9 cellular contexts compared by ENCODE assay signal in genomic region chr13:113837554-113838355, GRCh38. TPM values are rescaled to one million over a fixed set of nuclear protein-coding genes. Genes with fewer than 3 reads are reported as not detected.
DNase-seq lines count a peak whose midpoint lies in the region; ATAC-seq and TF ChIP-seq lines count a peak whose summit lies in the region.
"Had no signal": no experiment of that assay in that cellular context is flagged by ENCODE, and none has a peak within 500 bp of the region (broad histone marks: within the 10 kb centered on the region; RNA-seq: fewer than 3 reads in every experiment).

No MANE protein-coding gene starts in this region.

- peaks cover 0 to 9% of the 10 kb centered on the region in 2 donors for H3K27me3 Mint-ChIP-seq in effector memory CD8-positive, alpha-beta T cell
- H3K27me3 Mint-ChIP-seq: CD4-positive, CD25-positive, alpha-beta regulatory T cell had no signal

- no peak overlapping the region for H3K4me3 ChIP-seq in lung
- H3K4me3 ChIP-seq in thymus (ENCODE audit: low read length), result no peak overlapping the region

- H3K9me3 ChIP-seq in lung (ENCODE audit: control insufficient read depth in 2 of 2, insufficient read depth in 1 of 2, low read length in 1 of 2) (no peaks in the 10 kb centered on the region), thymus (ENCODE audit: control insufficient read depth) (peaks cover 1% of the 10 kb centered on the region)

- DNase-seq in NCI-H146 (lab: John Stamatoyannopoulos, UW) (peak; percentile 37), NCI-H146 treated with DMSO at 0.1 percent for 48 hours (lab: John Stamatoyannopoulos, UW; ENCODE audit: unreplicated experiment) (no peak), NOMO-1 treated with dmso at 0.1 percent for 144 hours (lab: John Stamatoyannopoulos, UW; ENCODE audit: unreplicated experiment) (peak; percentile 29), lung (ENCODE audit: low spot score) (peak; percentile 84)
- DNase-seq in effector memory CD8-positive, alpha-beta T cell, result no peak
- DNase-seq: CD4-positive, CD25-positive, alpha-beta regulatory T cell had no signal

- peaks cover 13 to 14% of the 10 kb centered on the region in 2 donors for H3K4me1 Mint-ChIP-seq in effector memory CD8-positive, alpha-beta T cell (ENCODE audit: low read depth in 2 of 2)

- H3K4me3 Mint-ChIP-seq in effector memory CD8-positive, alpha-beta T cell, result no peak overlapping the region
- H3K4me3 Mint-ChIP-seq: CD4-positive, CD25-positive, alpha-beta regulatory T cell had no signal

- no peak for ATAC-seq in effector memory CD8-positive, alpha-beta T cell (replicated peaks)
- ATAC-seq in lung (ENCODE audit: insufficient read depth, low FRiP score), result peak; percentile 91
- ATAC-seq in HG02623 (IDR thresholded peaks at IDR 0.05; ENCODE audit: unreplicated experiment), result no peak
- no peak for ATAC-seq in HG03432 (IDR thresholded peaks at IDR 0.05; ENCODE audit: unreplicated experiment)

- no peaks in the 10 kb centered on the region for H3K27me3 ChIP-seq in lung (ENCODE audit: control insufficient read depth, insufficient read depth)
- no peaks in the 10 kb centered on the region for H3K27me3 ChIP-seq in thymus (ENCODE audit: control insufficient read depth, insufficient read depth)

- H3K27ac Mint-ChIP-seq in effector memory CD8-positive, alpha-beta T cell, result peak overlapping the region; percentile 14 to 79
- H3K27ac Mint-ChIP-seq: CD4-positive, CD25-positive, alpha-beta regulatory T cell had no signal

- H3K9me3 Mint-ChIP-seq in effector memory CD8-positive, alpha-beta T cell, result peaks cover 2 to 13% of the 10 kb centered on the region in 2 donors

- H3K36me3 Mint-ChIP-seq in effector memory CD8-positive, alpha-beta T cell (ENCODE audit: insufficient read depth), result peaks cover 9% of the 10 kb centered on the region
- H3K36me3 Mint-ChIP-seq: CD4-positive, CD25-positive, alpha-beta regulatory T cell had no signal

- H3K27ac ChIP-seq in lung (ENCODE audit: low read depth in 1 of 2, low read length in 1 of 2) (peak overlapping the region; percentile 81 to 84), thymus (ENCODE audit: low read depth) (peak overlapping the region; percentile 55)

- no peak for TF ChIP-seq CTCF in lung (IDR thresholded peaks at IDR 0.05; ENCODE audit: control extremely low read depth, extremely low read depth)

- WGBS in lung, 2 donors, result 51 to 70% methylated on average over 14 to 16 of the region's 16 CpGs
- WGBS in thymus, result 87% methylated on average over 16 of the region's 16 CpGs

- H3K36me3 ChIP-seq in lung (ENCODE audit: control insufficient read depth in 2 of 2, insufficient read depth in 2 of 2, low read length in 2 of 2) (peaks cover 0 to 24% of the 10 kb centered on the region in 2 donors), thymus (ENCODE audit: control insufficient read depth, insufficient read depth) (no peaks in the 10 kb centered on the region)

- H3K4me1 ChIP-seq in lung (ENCODE audit: control insufficient read depth in 2 of 2, insufficient read depth in 2 of 2, low read length in 2 of 2) (peaks cover 10 to 13% of the 10 kb centered on the region in 2 donors), thymus (ENCODE audit: control insufficient read depth, insufficient read depth, low read length) (no peaks in the 10 kb centered on the region)

RNA-seq across cellular contexts. Expression of gene GAS6, which starts 26.1 kb away (rescaled TPM):
- total RNA-seq in lung, result 10 to 100 TPM; 68.5 to 83.8 TPM
- polyA plus RNA-seq in lung (100 to 1,000 TPM in 1 of 2 donors, 10 to 100 TPM in 1; 61.8 to 107 TPM), thymus (89.4 TPM)

Comparison
In these comparisons a context has a peak if more than half of its experiments do, and no peak if none do; other contexts are left out.
1. DNase-seq: peak in NCI-H146 (single experiment), NOMO-1 treated with dmso at 0.1 percent for 144 hours (single experiment) and lung (single experiment); none in NCI-H146 treated with DMSO at 0.1 percent for 48 hours (single experiment) and effector memory CD8-positive, alpha-beta T cell (0 of 3).